ENCODE assay signal across 1 cellular context in genomic region chr17:81386646-81387234, GRCh38.
A peak's percentile ranks its signal among the peaks of the same experiment; 100 is the strongest.
TF ChIP-seq lines count a peak whose summit lies in the region.

No MANE protein-coding gene starts in this region.

TF ChIP-seq in HepG2, 621 proteins besides CTCF, POLR2A, EP300 and RAD21 (continued from another document and continues in another):
- TF ChIP-seq PAXIP1 (CRISPR knock-in tag; conservative IDR thresholded peaks at IDR 0.05) (peak; percentile 32; the same call in 1 of the 2 replicates), NFIC (IDR thresholded peaks at IDR 0.05; ENCODE audit: low read length) (no peak), ARHGAP35 (CRISPR knock-in tag; IDR thresholded peaks at IDR 0.05; ENCODE audit: borderline replicate concordance) (no peak), ZNF451 (CRISPR knock-in tag; IDR thresholded peaks at IDR 0.05) (no peak; the same call in 1 of the 2 replicates), MYNN (CRISPR knock-in tag; IDR thresholded peaks at IDR 0.05; ENCODE audit: low read depth) (no peak), HOXA9 (CRISPR knock-in tag; IDR thresholded peaks at IDR 0.05; ENCODE audit: borderline replicate concordance) (no peak), RNF219 (CRISPR knock-in tag; IDR thresholded peaks at IDR 0.05) (no peak), ZNF124 (CRISPR knock-in tag; IDR thresholded peaks at IDR 0.05) (no peak), ZNF790 (CRISPR knock-in tag; IDR thresholded peaks at IDR 0.05; ENCODE audit: borderline replicate concordance) (no peak), FOXK1 (CRISPR knock-in tag; IDR thresholded peaks at IDR 0.05; ENCODE audit: borderline replicate concordance, low read depth) (no peak), RARG (CRISPR knock-in tag; IDR thresholded peaks at IDR 0.05; ENCODE audit: low read depth) (no peak), SRSF1 (optimal IDR thresholded peaks at IDR 0.05; ENCODE audit: low read depth, low read length) (no peak), ZNF350 (CRISPR knock-in tag; IDR thresholded peaks at IDR 0.05; ENCODE audit: borderline replicate concordance, low read depth) (no peak), THAP11 (CRISPR knock-in tag; IDR thresholded peaks at IDR 0.05) (no peak), ZFX (CRISPR knock-in tag; IDR thresholded peaks at IDR 0.05; ENCODE audit: low read depth) (no peak; the same call in 1 of the 2 replicates), TARDBP (CRISPR knock-in tag; IDR thresholded peaks at IDR 0.05) (no peak), CBX5 (CRISPR knock-in tag; IDR thresholded peaks at IDR 0.05; ENCODE audit: borderline replicate concordance) (no peak), BORCS8-MEF2B (CRISPR knock-in tag; IDR thresholded peaks at IDR 0.05) (no peak), SOX6 (IDR thresholded peaks at IDR 0.05) (no peak), SOX6 (CRISPR knock-in tag; IDR thresholded peaks at IDR 0.05) (no peak), REST (IDR thresholded peaks at IDR 0.05; ENCODE audit: borderline replicate concordance in 1 of 2, low read depth in 1 of 2, low read length in 2 of 2) (no peak), POLR2G (IDR thresholded peaks at IDR 0.05; ENCODE audit: low read depth, low read length) (no peak), DMTF1 (CRISPR knock-in tag; IDR thresholded peaks at IDR 0.05) (no peak), HDAC2 (CRISPR knock-in tag; IDR thresholded peaks at IDR 0.05) (peak; percentile 5; the same call in 1 of the 2 replicates), ZNF589 (CRISPR knock-in tag; conservative IDR thresholded peaks at IDR 0.05) (no peak), KDM1A (CRISPR knock-in tag; IDR thresholded peaks at IDR 0.05) (no peak), REL (CRISPR knock-in tag; conservative IDR thresholded peaks at IDR 0.05) (no peak), JDP2 (CRISPR knock-in tag; IDR thresholded peaks at IDR 0.05; ENCODE audit: borderline replicate concordance) (no peak; the same call in 1 of the 2 replicates), ZKSCAN5 (CRISPR knock-in tag; IDR thresholded peaks at IDR 0.05) (no peak), ZZZ3 (CRISPR knock-in tag; IDR thresholded peaks at IDR 0.05; ENCODE audit: borderline replicate concordance) (no peak), TBP (CRISPR knock-in tag; IDR thresholded peaks at IDR 0.05) (no peak), EZH2 (conservative IDR thresholded peaks at IDR 0.05; ENCODE audit: low read depth, low read length) (no peak), GABPA (IDR thresholded peaks at IDR 0.05; ENCODE audit: low read depth, low read length) (no peak), GABPA (CRISPR knock-in tag; IDR thresholded peaks at IDR 0.05; ENCODE audit: low read depth) (no peak), ZMAT5 (CRISPR knock-in tag; IDR thresholded peaks at IDR 0.05; ENCODE audit: borderline replicate concordance, low read depth) (no peak), ZNF496 (CRISPR knock-in tag; IDR thresholded peaks at IDR 0.05; ENCODE audit: insufficient replicate concordance) (no peak), ZMYM3 (CRISPR knock-in tag; IDR thresholded peaks at IDR 0.05) (no peak), MIER3 (CRISPR knock-in tag; IDR thresholded peaks at IDR 0.05; ENCODE audit: borderline replicate concordance) (no peak), ZNF777 (CRISPR knock-in tag; IDR thresholded peaks at IDR 0.05) (no peak), ZNF235 (CRISPR knock-in tag; IDR thresholded peaks at IDR 0.05; ENCODE audit: borderline replicate concordance) (no peak), ZNF260 (CRISPR knock-in tag; IDR thresholded peaks at IDR 0.05; ENCODE audit: borderline replicate concordance, low read depth) (no peak), PPARG (CRISPR knock-in tag; conservative IDR thresholded peaks at IDR 0.05) (no peak), ZFP90 (CRISPR knock-in tag; IDR thresholded peaks at IDR 0.05; ENCODE audit: borderline replicate concordance) (no peak; the same call in 1 of the 2 replicates), ZMAT3 (CRISPR knock-in tag; conservative IDR thresholded peaks at IDR 0.05) (no peak), ETV5 (CRISPR knock-in tag; IDR thresholded peaks at IDR 0.05; ENCODE audit: borderline replicate concordance) (no peak), GLMP (CRISPR knock-in tag; IDR thresholded peaks at IDR 0.05; ENCODE audit: borderline replicate concordance) (no peak), ZBTB1 (CRISPR knock-in tag; IDR thresholded peaks at IDR 0.05; ENCODE audit: borderline replicate concordance) (no peak), ZFP82 (CRISPR knock-in tag; IDR thresholded peaks at IDR 0.05; ENCODE audit: borderline replicate concordance) (no peak), ZUFSP (CRISPR knock-in tag; IDR thresholded peaks at IDR 0.05; ENCODE audit: borderline replicate concordance) (no peak), SMC3 (IDR thresholded peaks at IDR 0.05; ENCODE audit: low read length) (no peak), IRF2 (CRISPR knock-in tag; IDR thresholded peaks at IDR 0.05) (no peak; the same call in 1 of the 2 replicates), ZSCAN25 (CRISPR knock-in tag; IDR thresholded peaks at IDR 0.05) (peak; percentile 30; the same call in 1 of the 2 replicates), NONO (IDR thresholded peaks at IDR 0.05) (no peak), NONO (CRISPR knock-in tag; conservative IDR thresholded peaks at IDR 0.05) (no peak), ZNF580 (CRISPR knock-in tag; IDR thresholded peaks at IDR 0.05; ENCODE audit: borderline replicate concordance, low read depth) (no peak), BRCA1 (CRISPR knock-in tag; IDR thresholded peaks at IDR 0.05) (no peak), ZBTB8A (CRISPR knock-in tag; IDR thresholded peaks at IDR 0.05; ENCODE audit: borderline replicate concordance, low read depth) (no peak), DRAP1 (CRISPR knock-in tag; IDR thresholded peaks at IDR 0.05) (no peak), PCBP2 (optimal IDR thresholded peaks at IDR 0.05; ENCODE audit: low read depth, low read length, poor library complexity, severe bottlenecking) (no peak), ZFP1 (CRISPR knock-in tag; IDR thresholded peaks at IDR 0.05) (no peak), ZNF703 (CRISPR knock-in tag; IDR thresholded peaks at IDR 0.05; ENCODE audit: borderline replicate concordance) (no peak), SMAD9 (CRISPR knock-in tag; IDR thresholded peaks at IDR 0.05) (no peak), ZNF598 (CRISPR knock-in tag; IDR thresholded peaks at IDR 0.05; ENCODE audit: borderline replicate concordance) (no peak)
